In genomic region chr1:108644984-108645383, GRCh38 we compare ENCODE assay signal across 13 cellular contexts. TPM values are rescaled to one million over a fixed set of nuclear protein-coding genes. Genes with fewer than 3 reads are reported as not detected.
DNase-seq lines count a peak whose midpoint lies in the region; ATAC-seq, FAIRE-seq and TF ChIP-seq lines count a peak whose summit lies in the region.
"Had no signal": no experiment of that assay in that cellular context is flagged by ENCODE, and none has a peak within 500 bp of the region (broad histone marks: within the 10 kb centered on the region; RNA-seq: fewer than 3 reads in every experiment).

No MANE protein-coding gene starts in this region.

- TF ChIP-seq POLR2A in GM12892 (IDR thresholded peaks at IDR 0.05; ENCODE audit: low read depth, low read length) = no peak

- peaks cover 7% of the 10 kb centered on the region; the same call in 1 of the 2 replicates for H3K36me3 ChIP-seq in DND-41 (ENCODE audit: insufficient read depth, low read length)
- H3K36me3 ChIP-seq: thoracic aorta had no signal

- H3K9ac ChIP-seq in DND-41 (ENCODE audit: low read depth, low read length) = peak overlapping the region; percentile 45

- H3K27ac Mint-ChIP-seq in activated naive CD8-positive, alpha-beta T cell treated with anti-CD3 and anti-CD28 coated beads, Interleukin-2, amount 50 U/mL, for 24 hours = peak overlapping the region; percentile 83

- H3K27me3 ChIP-seq in DND-41 (ENCODE audit: insufficient read depth, low read length, poor library complexity) = no peaks in the 10 kb centered on the region

- H3K79me2 ChIP-seq in DND-41 (ENCODE audit: insufficient read depth, low read length) = no peaks in the 10 kb centered on the region

- peaks cover 40% of the 10 kb centered on the region for H3K36me3 Mint-ChIP-seq in activated naive CD8-positive, alpha-beta T cell treated with anti-CD3 and anti-CD28 coated beads, Interleukin-2, amount 50 U/mL, for 24 hours (ENCODE audit: low read depth)

- peak overlapping the region in 1 of 2 experiments; percentile 50; a peak in 2 of 4 replicates for H3K4me3 ChIP-seq in DND-41 (ENCODE audit: low read depth in 1 of 2, low read length in 2 of 2)
- H3K4me3 ChIP-seq: thoracic aorta had no signal

- intact Hi-C loops in posterior vena cava (cut with DNase I) = loop anchor here in 1 of 2 donors (5.0 kb wide), 1 partner anchor 133 kb away; no protein-coding TSS in a partner anchor

- H3K27ac ChIP-seq in DND-41 (ENCODE audit: low read length) (peak overlapping the region; percentile 78), VCaP (peak overlapping the region; percentile 18; the same call in 1 of the 2 replicates)
- H3K27ac ChIP-seq: epithelial cell of prostate had no signal

- peaks cover 54% of the 10 kb centered on the region for H3K4me1 ChIP-seq in DND-41 (ENCODE audit: insufficient read depth, low read length)

- H4K20me1 ChIP-seq in DND-41 (ENCODE audit: insufficient read depth, low read length) = no peaks in the 10 kb centered on the region

- peak overlapping the region; percentile 68 for H3K4me2 ChIP-seq in DND-41 (ENCODE audit: insufficient read depth, low read length)

- peaks cover under 1% of the 10 kb centered on the region for H3K27me3 Mint-ChIP-seq in activated naive CD8-positive, alpha-beta T cell treated with anti-CD3 and anti-CD28 coated beads, Interleukin-2, amount 50 U/mL, for 24 hours

- DNase-seq in DND-41 (peak; percentile 69), GM12892 (ENCODE audit: insufficient read length) (no peak), posterior vena cava (ENCODE audit: low spot score) (no peak)
- no peak for DNase-seq in activated naive CD8-positive, alpha-beta T cell treated with anti-CD3 and anti-CD28 coated beads, Interleukin-2, amount 50 U/mL, for 24 hours
- DNase-seq in stimulated activated CD4-positive, alpha-beta T cell treated with anti-CD3 and anti-CD28 coated beads, Interleukin-12 subunit alpha, Interleukin-12 subunit beta, amount 100 ng/mL, for 4 hours = peak; percentile 20
- DNase-seq: Caco-2, NCI-H1105 had no signal

- peak overlapping the region; percentile 59 for H3K4me3 Mint-ChIP-seq in activated naive CD8-positive, alpha-beta T cell treated with anti-CD3 and anti-CD28 coated beads, Interleukin-2, amount 50 U/mL, for 24 hours

- no peaks in the 10 kb centered on the region for H3K9me3 ChIP-seq in DND-41 (ENCODE audit: insufficient read depth, low read length, severe bottlenecking)
- H3K9me3 ChIP-seq: Caco-2, thoracic aorta had no signal

- H3K4me1 Mint-ChIP-seq in activated naive CD8-positive, alpha-beta T cell treated with anti-CD3 and anti-CD28 coated beads, Interleukin-2, amount 50 U/mL, for 24 hours = peaks cover 73% of the 10 kb centered on the region

- peak overlapping the region; percentile 72 for H2AFZ ChIP-seq in DND-41 (ENCODE audit: low read depth, low read length)

- no peak for FAIRE-seq in GM12892 (lab: Jason Lieb, UNC)
- FAIRE-seq: H1 had no signal

- ATAC-seq in DND-41 (ENCODE audit: insufficient read depth, low read depth) (peak; percentile 78), GM21528 (IDR thresholded peaks at IDR 0.05; ENCODE audit: low FRiP score, unreplicated experiment) (no peak), GM21447 (IDR thresholded peaks at IDR 0.05; ENCODE audit: unreplicated experiment) (no peak)
- ATAC-seq in activated naive CD8-positive, alpha-beta T cell treated with anti-CD3 and anti-CD28 coated beads, Interleukin-2, amount 50 U/mL, for 24 hours = peak; percentile 40

- peaks cover 3% of the 10 kb centered on the region for H3K9me3 Mint-ChIP-seq in activated naive CD8-positive, alpha-beta T cell treated with anti-CD3 and anti-CD28 coated beads, Interleukin-2, amount 50 U/mL, for 24 hours

- TF ChIP-seq CTCF in DND-41 (IDR thresholded peaks at IDR 0.05; ENCODE audit: borderline replicate concordance, extremely low read depth, low read length, poor library complexity, severe bottlenecking) (no peak), VCaP (conservative IDR thresholded peaks at IDR 0.05) (no peak)

RNA-seq across cellular contexts. Expression of gene HENMT1, which starts 15.9 kb away (rescaled TPM):
- 3.9 TPM for polyA plus RNA-seq in GM12892 (2012; ENCODE audit: missing spikeins)
- 1 to 10 TPM; 3.0 to 5.7 TPM for total RNA-seq in posterior vena cava

RNA-seq across cellular contexts. Expression of gene PRPF38B, which starts 47.1 kb away (rescaled TPM):
- polyA plus RNA-seq in GM12892 (2012; ENCODE audit: missing spikeins) = 35.4 TPM
- total RNA-seq in posterior vena cava = 10 to 100 TPM; 27.3 to 29.8 TPM

Comparison
In these comparisons a context has a peak if more than half of its experiments do, and no peak if none do; other contexts are left out.
1. ATAC-seq: peak in DND-41 (single experiment) and activated naive CD8-positive, alpha-beta T cell treated with anti-CD3 and anti-CD28 coated beads, Interleukin-2, amount 50 U/mL, for 24 hours (single experiment); none in GM21528 (single experiment) and GM21447 (single experiment).
2. DNase-seq: peak in DND-41 (single experiment) and stimulated activated CD4-positive, alpha-beta T cell treated with anti-CD3 and anti-CD28 coated beads, Interleukin-12 subunit alpha, Interleukin-12 subunit beta, amount 100 ng/mL, for 4 hours (single experiment); none in activated naive CD8-positive, alpha-beta T cell treated with anti-CD3 and anti-CD28 coated beads, Interleukin-2, amount 50 U/mL, for 24 hours (single experiment), GM12892 (single experiment) and posterior vena cava (single experiment).